Comparison of ENCODE assay signal across 1 cellular context in genomic region chr16:67017810-67018488, GRCh38.
TF ChIP-seq lines count a peak whose summit lies in the region.

No MANE protein-coding gene starts in this region.

TF ChIP-seq in HepG2, 621 proteins besides CTCF, POLR2A, EP300 and RAD21 (continued from another document):
- TF ChIP-seq ZBED4 (CRISPR knock-in tag; IDR thresholded peaks at IDR 0.05; ENCODE audit: borderline replicate concordance) (peak; percentile 66; the same call in 1 of the 2 replicates), ZFX (CRISPR knock-in tag; IDR thresholded peaks at IDR 0.05; ENCODE audit: low read depth) (peak; percentile 90), MLLT10 (CRISPR knock-in tag; IDR thresholded peaks at IDR 0.05) (no peak), ZMYM4 (CRISPR knock-in tag; IDR thresholded peaks at IDR 0.05) (peak; percentile 97), NCOA2 (CRISPR knock-in tag; IDR thresholded peaks at IDR 0.05) (0 out of 2 replicates have a peak, but pooled peaks have one; percentile 25), AHR (CRISPR knock-in tag; IDR thresholded peaks at IDR 0.05) (peak; percentile 53; the same call in 1 of the 2 replicates), ZBTB20 (CRISPR knock-in tag; IDR thresholded peaks at IDR 0.05; ENCODE audit: borderline replicate concordance, low read depth) (peak; percentile 75; the same call in 1 of the 2 replicates), TARDBP (CRISPR knock-in tag; IDR thresholded peaks at IDR 0.05) (peak; percentile 76; the same call in 1 of the 2 replicates), HOMEZ (CRISPR knock-in tag; IDR thresholded peaks at IDR 0.05; ENCODE audit: low read depth) (peak; percentile 70), ZNF724P (CRISPR knock-in tag; IDR thresholded peaks at IDR 0.05; ENCODE audit: borderline replicate concordance) (0 out of 2 replicates have a peak, but pooled peaks have one; percentile 17), CREB1 (IDR thresholded peaks at IDR 0.05) (peak; percentile 35; the same call in 1 of the 2 replicates), CREB1 (CRISPR knock-in tag; IDR thresholded peaks at IDR 0.05) (no peak), MXD4 (CRISPR knock-in tag; IDR thresholded peaks at IDR 0.05) (peak; percentile 84; the same call in 1 of the 2 replicates), THAP11 (CRISPR knock-in tag; IDR thresholded peaks at IDR 0.05) (peak; percentile 76), HIVEP1 (CRISPR knock-in tag; IDR thresholded peaks at IDR 0.05) (0 out of 2 replicates have a peak, but pooled peaks have one; percentile 40), ZFP36L1 (CRISPR knock-in tag; IDR thresholded peaks at IDR 0.05) (0 out of 2 replicates have a peak, but pooled peaks have one; percentile 27), KDM4B (CRISPR knock-in tag; IDR thresholded peaks at IDR 0.05) (peak; percentile 93), ATF5 (CRISPR knock-in tag; IDR thresholded peaks at IDR 0.05; ENCODE audit: low read depth) (no peak), TSC22D2 (CRISPR knock-in tag; IDR thresholded peaks at IDR 0.05; ENCODE audit: borderline replicate concordance) (0 out of 2 replicates have a peak, but pooled peaks have one; percentile 36), FOXP1 (IDR thresholded peaks at IDR 0.05) (no peak), FOXP1 (CRISPR knock-in tag; IDR thresholded peaks at IDR 0.05) (0 out of 2 replicates have a peak, but pooled peaks have one; percentile 7), ZNF549 (CRISPR knock-in tag; IDR thresholded peaks at IDR 0.05) (no peak), CEBPG (CRISPR knock-in tag; IDR thresholded peaks at IDR 0.05) (peak; percentile 55; the same call in 1 of the 2 replicates), GTF2F1 (IDR thresholded peaks at IDR 0.05; ENCODE audit: low read length) (no peak), PPARG (CRISPR knock-in tag; conservative IDR thresholded peaks at IDR 0.05) (peak; percentile 64; the same call in 1 of the 2 replicates), CC2D1A (CRISPR knock-in tag; IDR thresholded peaks at IDR 0.05) (no peak)
